In genomic region chr22:19097518-19097917, GRCh38 we compare ENCODE assay signal across 18 cellular contexts. TPM values are rescaled to one million over a fixed set of nuclear protein-coding genes. Genes with fewer than 3 reads are reported as not detected.
A peak's percentile ranks its signal among the peaks of the same experiment; 100 is the strongest.
DNase-seq lines count a peak whose midpoint lies in the region; ATAC-seq and TF ChIP-seq lines count a peak whose summit lies in the region.
"Had no signal": no experiment of that assay in that cellular context is flagged by ENCODE, and none has a peak within 500 bp of the region (broad histone marks: within the 10 kb centered on the region; RNA-seq: fewer than 3 reads in every experiment).

No MANE protein-coding gene starts in this region.

- no peak overlapping the region for H3K27ac ChIP-seq in H9 (ENCODE audit: insufficient read length, low read depth, low read length)
- peak overlapping the region; percentile 96 for H3K27ac ChIP-seq in neutrophil
- H3K27ac ChIP-seq: VCaP had no signal

- peaks cover 10% of the 10 kb centered on the region for H3K36me3 ChIP-seq in neutrophil

- H2BK15ac ChIP-seq in H9 (ENCODE audit: low read depth, low read length): no peak overlapping the region

- H3K4me1 Mint-ChIP-seq in CD14-positive monocyte (peaks cover 41% of the 10 kb centered on the region), H9 (peaks cover 0 to 2% of the 10 kb centered on the region in 2 experiments; a peak in 1 of 4 replicates)
- peaks cover 34% of the 10 kb centered on the region for H3K4me1 Mint-ChIP-seq in central memory CD8-positive, alpha-beta T cell
- peaks cover 23% of the 10 kb centered on the region for H3K4me1 Mint-ChIP-seq in activated CD8-positive, alpha-beta T cell treated with anti-CD3 and anti-CD28 coated beads for 36 hours (ENCODE audit: low read depth)
- H3K4me1 Mint-ChIP-seq: activated CD4-positive, alpha-beta memory T cell treated with anti-CD3 and anti-CD28 coated beads, Interleukin-2, amount 10 ng/mL, durations not matched to agents 7 days and 5 days had no signal

- no peaks in the 10 kb centered on the region for H3K23me2 ChIP-seq in H9 (ENCODE audit: insufficient read length, low read depth, low read length, poor library complexity, severe bottlenecking)

- ATAC-seq in central memory CD8-positive, alpha-beta T cell (replicated peaks; ENCODE audit: extremely low read depth, poor library complexity, severe bottlenecking): no peak
- no peak for ATAC-seq in activated CD8-positive, alpha-beta T cell treated with anti-CD3 and anti-CD28 coated beads for 36 hours
- ATAC-seq: T-cell had no signal

- H3K27me3 ChIP-seq in H9 (ENCODE audit: insufficient read depth, low read length): no peaks in the 10 kb centered on the region
- H3K27me3 ChIP-seq in neutrophil: no peaks in the 10 kb centered on the region

- no CpG with 5 or more reads among the region's 3 CpGs for WGBS in H9 (ENCODE audit: extremely low coverage, insufficient read length, low lambda C conversion rate)

- H3K36me3 Mint-ChIP-seq in CD14-positive monocyte (peaks cover 26 to 48% of the 10 kb centered on the region in 2 donors), H9 (ENCODE audit: insufficient read depth in 1 of 3, low read depth in 3 of 3) (peaks cover 0 to 17% (median 0%) of the 10 kb centered on the region in 3 experiments; a peak in 4 of 7 replicates)
- H3K36me3 Mint-ChIP-seq in central memory CD8-positive, alpha-beta T cell (ENCODE audit: insufficient read depth): peaks cover 8% of the 10 kb centered on the region
- peaks cover 16% of the 10 kb centered on the region for H3K36me3 Mint-ChIP-seq in activated CD8-positive, alpha-beta T cell treated with anti-CD3 and anti-CD28 coated beads for 36 hours (ENCODE audit: low read depth)

- H3K14ac ChIP-seq in H9 (ENCODE audit: insufficient read depth, low read length): no peak overlapping the region

- no peak overlapping the region for H2BK5ac ChIP-seq in H9 (ENCODE audit: insufficient read length, low read length)

- no peak overlapping the region for H4K5ac ChIP-seq in H9 (ENCODE audit: insufficient read length, low read depth, low read length)

- no peak overlapping the region for H3K4ac ChIP-seq in H9 (ENCODE audit: low read depth, low read length)

- TF ChIP-seq CTCF in CD14-positive monocyte (IDR thresholded peaks at IDR 0.05): no peak
- no peak for TF ChIP-seq CTCF in H9 (conservative IDR thresholded peaks at IDR 0.05)
- TF ChIP-seq CTCF in neutrophil (IDR thresholded peaks at IDR 0.05): no peak
- no peak for TF ChIP-seq CTCF in activated CD8-positive, alpha-beta T cell treated with anti-CD3 and anti-CD28 coated beads for 36 hours (IDR thresholded peaks at IDR 0.05)

- no peak overlapping the region for H3K23ac ChIP-seq in H9 (ENCODE audit: insufficient read length, low read depth, low read length)

- CTCF ChIA-PET in activated CD8-positive, alpha-beta T cell treated with anti-CD3 and anti-CD28 coated beads for 36 hours (lab: Charles Lee): interaction anchor here (1.5 kb wide), 1 partner anchor 34 kb away, joined by 3 read pairs; no protein-coding TSS in a partner anchor

- H4K91ac ChIP-seq in H9 (ENCODE audit: insufficient read length, low read depth, low read length): no peak overlapping the region

- no peak overlapping the region for H2AK5ac ChIP-seq in H9 (ENCODE audit: insufficient read length, low read length)

- H3K56ac ChIP-seq in H9 (ENCODE audit: insufficient read length, low read depth, low read length): no peak overlapping the region

- H3K9ac ChIP-seq in H9 (ENCODE audit: extremely low read depth, insufficient read length, low read length): no peak overlapping the region

- POLR2A ChIA-PET in activated CD8-positive, alpha-beta T cell treated with anti-CD3 and anti-CD28 coated beads for 36 hours (lab: Charles Lee): interaction anchor here (1.0 to 1.7 kb wide), 2 partner anchors 10 to 14 kb away, joined by 3 to 5 read pairs; no protein-coding TSS in a partner anchor

- H3K79me1 ChIP-seq in H9 (ENCODE audit: insufficient read depth, low read depth, low read length, poor library complexity, severe bottlenecking): no peaks in the 10 kb centered on the region

- no peaks in the 10 kb centered on the region for H3K4me1 ChIP-seq in H9 (ENCODE audit: insufficient read depth, low read length)
- peaks cover 58 to 79% of the 10 kb centered on the region in 2 experiments for H3K4me1 ChIP-seq in neutrophil (ENCODE audit: control insufficient read depth in 1 of 2, insufficient read depth in 1 of 2, low read depth in 1 of 2, low read length in 1 of 2)

- peak overlapping the region in 1 of 2 donors; percentile 2 for H3K4me3 Mint-ChIP-seq in CD14-positive monocyte
- no peak overlapping the region for H3K4me3 Mint-ChIP-seq in H9
- no peak overlapping the region for H3K4me3 Mint-ChIP-seq in central memory CD8-positive, alpha-beta T cell
- H3K4me3 Mint-ChIP-seq in activated CD8-positive, alpha-beta T cell treated with anti-CD3 and anti-CD28 coated beads for 36 hours: no peak overlapping the region
- H3K4me3 Mint-ChIP-seq: activated CD4-positive, alpha-beta memory T cell treated with anti-CD3 and anti-CD28 coated beads, Interleukin-2, amount 10 ng/mL, durations not matched to agents 7 days and 5 days; T-cell had no signal

- H3K9me3 ChIP-seq in H9 (ENCODE audit: control insufficient read depth, low read depth, low read length) (no peaks in the 10 kb centered on the region), neutrophil (no peaks in the 10 kb centered on the region)

- no peak overlapping the region for H4K8ac ChIP-seq in H9 (replicated peaks; ENCODE audit: insufficient read length, low read depth, low read length)

- H3K27me3 Mint-ChIP-seq in CD14-positive monocyte (ENCODE audit: low read depth in 3 of 3) (peaks cover 0 to 2% (median 0%) of the 10 kb centered on the region in 3 donors), H9 (ENCODE audit: low read depth) (no peaks in the 10 kb centered on the region)
- no peaks in the 10 kb centered on the region for H3K27me3 Mint-ChIP-seq in central memory CD8-positive, alpha-beta T cell
- H3K27me3 Mint-ChIP-seq in activated CD8-positive, alpha-beta T cell treated with anti-CD3 and anti-CD28 coated beads for 36 hours: no peaks in the 10 kb centered on the region
- H3K27me3 Mint-ChIP-seq: activated CD4-positive, alpha-beta memory T cell treated with anti-CD3 and anti-CD28 coated beads, Interleukin-2, amount 10 ng/mL, durations not matched to agents 7 days and 5 days; T-cell had no signal

- no peak overlapping the region for H3T11ph ChIP-seq in H9 (ENCODE audit: low read length)

- peak overlapping the region in 1 of 2 experiments; percentile 10 for H3K4me3 ChIP-seq in neutrophil (ENCODE audit: low read depth in 1 of 2, low read length in 1 of 2)

- H4K20me1 ChIP-seq in H9 (ENCODE audit: control insufficient read depth, insufficient read depth, insufficient read length): no peaks in the 10 kb centered on the region

- no peak overlapping the region for H2AFZ ChIP-seq in H9 (ENCODE audit: low read length)

- no peak overlapping the region for H2BK20ac ChIP-seq in H9 (ENCODE audit: low read depth, low read length, poor library complexity, severe bottlenecking)

- no peaks in the 10 kb centered on the region for H3K9me3 Mint-ChIP-seq in CD14-positive monocyte
- no peaks in the 10 kb centered on the region for H3K9me3 Mint-ChIP-seq in H9
- H3K9me3 Mint-ChIP-seq in central memory CD8-positive, alpha-beta T cell: no peaks in the 10 kb centered on the region
- H3K9me3 Mint-ChIP-seq in activated CD8-positive, alpha-beta T cell treated with anti-CD3 and anti-CD28 coated beads for 36 hours: no peaks in the 10 kb centered on the region
- H3K9me3 Mint-ChIP-seq: activated CD4-positive, alpha-beta memory T cell treated with anti-CD3 and anti-CD28 coated beads, Interleukin-2, amount 10 ng/mL, durations not matched to agents 7 days and 5 days; activated T-helper 2 cell treated with anti-CD3 and anti-CD28 coated beads, Interferon-gamma antibody, Interleukin-2, Interleukin-4, amounts not matched to agents 10 μg/mL and 5 μg/mL and 100 μg/mL, durations not matched to agents 14 hours and 24 hours and 36 hours; T-cell had no signal

- H2BK120ac ChIP-seq in H9 (ENCODE audit: low read depth, low read length, poor library complexity, severe bottlenecking): no peak overlapping the region

- H3K18ac ChIP-seq in H9 (ENCODE audit: insufficient read length, low read depth, low read length): no peak overlapping the region

- DNase-seq in CD14-positive monocyte (ENCODE audit: low spot score) (no peak), H9 (no peak), NCI-H526 treated with DMSO at 0.1 percent for 48 hours (lab: John Stamatoyannopoulos, UW) (no peak), NCI-H1417 treated with DMSO at 0.1 percent for 48 hours (lab: John Stamatoyannopoulos, UW) (no peak), AG20443 (ENCODE audit: low spot score) (no peak)
- DNase-seq in central memory CD8-positive, alpha-beta T cell (ENCODE audit: low spot score in 2 of 2): no peak
- DNase-seq in activated CD8-positive, alpha-beta T cell treated with anti-CD3 and anti-CD28 coated beads for 36 hours: no peak
- DNase-seq: activated CD4-positive, alpha-beta memory T cell treated with anti-CD3 and anti-CD28 coated beads, Interleukin-2, amount 10 ng/mL, durations not matched to agents 7 days and 5 days; amniotic stem cell; foreskin melanocyte; NCI-H187; NCI-H748 treated with DMSO at 0.1 percent for 48 hours; T-cell had no signal

- H3K79me2 ChIP-seq in H9 (ENCODE audit: insufficient read depth, low read length): no peaks in the 10 kb centered on the region

- peak overlapping the region; percentile 72 to 90 (median 75) for H3K27ac Mint-ChIP-seq in CD14-positive monocyte
- H3K27ac Mint-ChIP-seq in H9: peak overlapping the region in 2 of 3 experiments; percentile 19 to 76; a peak in 1 of 7 replicates
- H3K27ac Mint-ChIP-seq in central memory CD8-positive, alpha-beta T cell (ENCODE audit: low read depth): peak overlapping the region; percentile 9
- H3K27ac Mint-ChIP-seq in activated CD8-positive, alpha-beta T cell treated with anti-CD3 and anti-CD28 coated beads for 36 hours: no peak overlapping the region
- H3K27ac Mint-ChIP-seq: activated CD4-positive, alpha-beta memory T cell treated with anti-CD3 and anti-CD28 coated beads, Interleukin-2, amount 10 ng/mL, durations not matched to agents 7 days and 5 days; activated T-helper 2 cell treated with anti-CD3 and anti-CD28 coated beads, Interferon-gamma antibody, Interleukin-2, Interleukin-4, amounts not matched to agents 10 μg/mL and 5 μg/mL and 100 μg/mL, durations not matched to agents 14 hours and 24 hours and 36 hours had no signal

- intact Hi-C loops in CD14-positive monocyte (cut with micrococcal nuclease): no loop called here
- intact Hi-C loops in activated CD8-positive, alpha-beta T cell treated with anti-CD3 and anti-CD28 coated beads for 36 hours (cut with micrococcal nuclease): no loop called here

- no peak overlapping the region for H2BK12ac ChIP-seq in H9 (ENCODE audit: insufficient read length, low read depth, low read length)

- H3K4me2 ChIP-seq in H9 (ENCODE audit: insufficient read depth, insufficient read length, low read length): no peak overlapping the region

RNA-seq across cellular contexts. Expression of gene DGCR2, which starts 24.7 kb away (rescaled TPM):
- polyA plus RNA-seq in CD14-positive monocyte: 10 to 100 TPM; 28.9 to 37.0 TPM
- 47.2 and 50.7 TPM in 2 replicates for total RNA-seq in H9 (2021)
- 10 to 100 TPM; 18.0 to 20.0 TPM for total RNA-seq in activated CD8-positive, alpha-beta T cell treated with anti-CD3 and anti-CD28 coated beads for 36 hours

RNA-seq across cellular contexts. Expression of gene TSSK2, which starts 33.6 kb away (rescaled TPM):
- not detected for polyA plus RNA-seq in CD14-positive monocyte
- total RNA-seq in H9 (2021): not detected in 2 replicates
- not detected for total RNA-seq in activated CD8-positive, alpha-beta T cell treated with anti-CD3 and anti-CD28 coated beads for 36 hours
- total RNA-seq: activated CD4-positive, alpha-beta memory T cell treated with anti-CD3 and anti-CD28 coated beads, Interleukin-2, amount 10 ng/mL, durations not matched to agents 7 days and 5 days; activated T-helper 2 cell treated with anti-CD3 and anti-CD28 coated beads, Interferon-gamma antibody, Interleukin-2, Interleukin-4, amounts not matched to agents 10 μg/mL and 5 μg/mL and 100 μg/mL, durations not matched to agents 14 hours and 24 hours and 36 hours; pulmonary artery endothelial cell had no signal
- polyA plus RNA-seq: liver had no signal

RNA-seq across cellular contexts. Expression of gene ESS2, which starts 46.9 kb away (rescaled TPM):
- polyA plus RNA-seq in CD14-positive monocyte: 1 to 10 TPM; 4.0 to 5.5 TPM
- total RNA-seq in H9 (2021): 18.7 and 19.4 TPM in 2 replicates
- 10 to 100 TPM; 11.7 to 12.9 TPM for total RNA-seq in activated CD8-positive, alpha-beta T cell treated with anti-CD3 and anti-CD28 coated beads for 36 hours

RNA-seq across cellular contexts. Expression of gene GSC2, which starts 52.6 kb away (rescaled TPM):
- polyA plus RNA-seq in CD14-positive monocyte: not detected
- total RNA-seq in H9 (2021): 0.22 TPM in 2 replicates
- total RNA-seq in activated CD8-positive, alpha-beta T cell treated with anti-CD3 and anti-CD28 coated beads for 36 hours: not detected
- total RNA-seq: activated CD4-positive, alpha-beta memory T cell treated with anti-CD3 and anti-CD28 coated beads, Interleukin-2, amount 10 ng/mL, durations not matched to agents 7 days and 5 days; activated T-helper 2 cell treated with anti-CD3 and anti-CD28 coated beads, Interferon-gamma antibody, Interleukin-2, Interleukin-4, amounts not matched to agents 10 μg/mL and 5 μg/mL and 100 μg/mL, durations not matched to agents 14 hours and 24 hours and 36 hours; liver; T-cell had no signal
- polyA plus RNA-seq: liver had no signal
